In the genomic region with DNA sequence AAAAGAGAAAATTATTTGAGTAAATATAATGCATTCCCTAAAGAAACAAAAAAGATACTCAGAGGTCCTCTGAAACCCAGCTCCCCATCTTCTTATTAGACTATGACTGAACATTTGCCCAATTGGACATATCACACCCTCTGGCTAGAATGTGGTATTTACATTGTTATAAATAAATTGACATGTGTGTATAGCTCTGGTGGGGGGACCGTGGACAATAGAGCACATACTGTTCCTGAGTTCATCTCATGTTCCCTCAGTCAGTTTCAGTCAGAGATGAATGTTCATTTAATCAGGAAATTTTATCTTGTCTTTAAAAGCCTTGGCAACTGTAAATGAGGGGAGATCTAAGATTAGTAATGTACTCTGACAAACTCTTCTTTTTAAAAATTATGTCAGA, we compare ENCODE assay signal across 20 cellular contexts.
"Had no signal": no experiment of that assay in that cellular context is flagged by ENCODE, and none has a peak within 500 bp of the region (broad histone marks: within the 10 kb centered on the region; RNA-seq: fewer than 3 reads in every experiment).

No MANE protein-coding gene starts in this region.

- DNase-seq: activated CD4-positive, alpha-beta T cell treated with anti-CD3 and anti-CD28 coated beads for 4 hours; activated CD8-positive, alpha-beta memory T cell treated with anti-CD3 and anti-CD28 coated beads, Interleukin-2, amount 50 U/mL, for 4 hours; activated CD8-positive, alpha-beta T cell treated with anti-CD3 and anti-CD28 coated beads for 36 hours; activated naive CD4-positive, alpha-beta T cell treated with Interleukin-2 at 50 U/mL for 16 hours; activated T-cell treated with anti-CD3 and anti-CD28 coated beads, Interleukin-2, amount 50 U/mL, for 72 hours; body of pancreas; cerebellar nuclear complex; dermis blood vessel endothelial cell; erythroblast; glutamatergic neuron; left lung; naive thymus-derived CD4-positive, alpha-beta T cell; right lobe of liver; stimulated activated CD4-positive, alpha-beta T cell treated with anti-CD3 and anti-CD28 coated beads, Interleukin-2, amount 100 ng/mL, for 48 hours; stimulated activated naive CD4-positive, alpha-beta T cell treated with Interleukin-2 at 50 U/mL for 16 hours; T1000; upper lobe of left lung; WERI-Rb-1 had no signal

- H3K27ac ChIP-seq: body of pancreas, right lobe of liver, SJSA1, WERI-Rb-1 had no signal

- H3K36me3 ChIP-seq: left lung, right lobe of liver, SJSA1, suprapubic skin, upper lobe of left lung, WERI-Rb-1 had no signal

- H3K4me1 ChIP-seq: body of pancreas, left lung, right lobe of liver had no signal

- H3K9me3 ChIP-seq: body of pancreas, right lobe of liver, SJSA1, suprapubic skin, upper lobe of left lung had no signal

- ATAC-seq: activated CD8-positive, alpha-beta T cell treated with anti-CD3 and anti-CD28 coated beads for 36 hours; activated T-cell treated with anti-CD3 and anti-CD28 coated beads, Interleukin-2, amount 50 U/mL, for 72 hours; body of pancreas; left lung; naive thymus-derived CD4-positive, alpha-beta T cell; right lobe of liver had no signal

- H3K4me3 ChIP-seq: body of pancreas, left lung, right lobe of liver, SJSA1, suprapubic skin, upper lobe of left lung had no signal

- H3K27me3 ChIP-seq: body of pancreas, left lung, right lobe of liver, SJSA1, suprapubic skin, upper lobe of left lung had no signal
